In genomic region chr6:76166297-76166696, GRCh38 we compare ENCODE assay signal across 21 cellular contexts.
"Had no signal": no experiment of that assay in that cellular context is flagged by ENCODE, and none has a peak within 500 bp of the region (broad histone marks: within the 10 kb centered on the region; RNA-seq: fewer than 3 reads in every experiment).

No MANE protein-coding gene starts in this region.

- ATAC-seq: gastroesophageal sphincter, left colon, mucosa of descending colon, natural killer cell had no signal

- H3K4me3 ChIP-seq: colonic mucosa, esophagus squamous epithelium, gastroesophageal sphincter, mucosa of descending colon, pancreas, suprapubic skin, thyroid gland, upper lobe of left lung, vagina had no signal

- H3K4me3 Mint-ChIP-seq: natural killer cell, neural crest cell had no signal

- H3K27ac ChIP-seq: colonic mucosa, esophagus squamous epithelium, gastroesophageal sphincter, pancreas, suprapubic skin, thyroid gland, upper lobe of left lung, vagina had no signal

- H3K4me1 Mint-ChIP-seq: natural killer cell, neural crest cell had no signal

- H3K4me1 ChIP-seq: colonic mucosa, esophagus squamous epithelium, gastroesophageal sphincter, pancreas, suprapubic skin, thyroid gland, upper lobe of left lung, vagina had no signal

- DNase-seq: colonic mucosa; dermis blood vessel endothelial cell; esophagus squamous epithelium; foreskin fibroblast; left colon; mammary epithelial cell; natural killer cell; nucleus accumbens; right cardiac atrium; small intestine; stimulated activated CD4-positive, alpha-beta T cell treated with anti-CD3 and anti-CD28 coated beads, Interleukin-12 subunit alpha, Interleukin-12 subunit beta, amount 100 ng/mL, for 4 hours; stimulated activated naive CD4-positive, alpha-beta T cell treated with Interleukin-2 at 50 U/mL for 16 hours; thyroid gland had no signal

- H3K36me3 ChIP-seq: colonic mucosa, esophagus squamous epithelium, gastroesophageal sphincter, pancreas, suprapubic skin, thyroid gland, upper lobe of left lung, vagina had no signal

- H3K9me3 ChIP-seq: colonic mucosa, thyroid gland, vagina had no signal

- H3K27me3 ChIP-seq: colonic mucosa, esophagus squamous epithelium, gastroesophageal sphincter, pancreas, suprapubic skin, thyroid gland, upper lobe of left lung, vagina had no signal

- H3K27me3 Mint-ChIP-seq: progenitor cell of endocrine pancreas had no signal

- H3K27ac Mint-ChIP-seq: natural killer cell, progenitor cell of endocrine pancreas had no signal
